ENCODE assay signal across 9 cellular contexts in the genomic region with DNA sequence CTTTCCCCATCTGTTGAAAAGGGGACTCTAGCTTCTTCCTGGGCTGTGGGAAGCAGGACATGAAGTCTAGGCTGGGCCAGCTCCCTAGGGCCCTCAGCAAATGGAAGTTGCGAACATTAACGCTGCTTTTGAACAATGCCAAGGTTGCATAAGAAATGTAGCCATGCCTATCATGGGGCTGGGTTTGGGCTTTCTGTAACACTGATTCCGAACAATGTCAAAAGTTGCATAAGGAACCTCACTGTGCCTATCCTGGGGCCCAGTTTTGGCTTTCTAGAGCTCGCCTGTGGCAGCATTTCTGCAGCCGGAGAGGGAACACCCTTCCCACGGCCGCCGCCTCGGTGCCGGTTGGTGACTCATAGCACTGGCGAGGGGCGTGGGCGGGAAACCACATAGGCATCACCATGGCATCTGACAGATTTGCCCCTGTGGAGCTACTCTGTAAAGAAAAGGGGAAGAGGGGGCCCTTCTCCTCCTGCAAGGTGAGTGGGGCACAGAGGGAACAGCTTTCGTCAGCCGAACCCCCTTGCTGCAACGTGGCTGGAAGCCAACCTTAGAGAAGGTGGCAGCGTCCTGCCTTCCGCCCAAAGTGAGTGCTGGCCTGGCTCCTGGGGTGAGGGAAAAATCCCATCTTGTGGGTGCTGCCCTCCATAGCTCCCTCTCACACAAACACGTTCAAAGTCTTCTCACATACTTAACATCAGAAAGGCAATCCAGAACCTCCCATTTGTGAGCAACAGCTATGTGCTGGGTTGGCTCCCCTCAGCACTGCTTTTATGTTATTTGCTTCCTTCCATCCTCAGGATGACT. TPM values are rescaled to one million over a fixed set of nuclear protein-coding genes. Genes with fewer than 3 reads are reported as not detected.
DNase-seq lines count a peak whose midpoint lies in the region; ATAC-seq and TF ChIP-seq lines count a peak whose summit lies in the region.
"Had no signal": no experiment of that assay in that cellular context is flagged by ENCODE, and none has a peak within 500 bp of the region (broad histone marks: within the 10 kb centered on the region; RNA-seq: fewer than 3 reads in every experiment).

No MANE protein-coding gene starts in this region.

- H3K4me3 Mint-ChIP-seq in activated naive CD8-positive, alpha-beta T cell treated with anti-CD3 and anti-CD28 coated beads, Interleukin-2, amount 10 ng/mL, durations not matched to agents 7 days and 5 days = peak overlapping the region; percentile 39
- no peak overlapping the region for H3K4me3 Mint-ChIP-seq in stimulated activated memory B cell treated with anti-CD40 and anti-IgM and Interleukin-4, amounts not matched to agents 10 μg/mL and 1 μg/mL and 100 μg/mL, for 72 hours
- H3K4me3 Mint-ChIP-seq in glutamatergic neuron (ENCODE audit: unreplicated experiment) = no peak overlapping the region
- H3K4me3 Mint-ChIP-seq: neural crest cell had no signal

- H3K27me3 Mint-ChIP-seq in activated naive CD8-positive, alpha-beta T cell treated with anti-CD3 and anti-CD28 coated beads, Interleukin-2, amount 10 ng/mL, durations not matched to agents 7 days and 5 days = peaks cover 2% of the 10 kb centered on the region
- peaks cover 22% of the 10 kb centered on the region for H3K27me3 Mint-ChIP-seq in stimulated activated memory B cell treated with anti-CD40 and anti-IgM and Interleukin-4, amounts not matched to agents 10 μg/mL and 1 μg/mL and 100 μg/mL, for 72 hours
- peaks cover 2% of the 10 kb centered on the region for H3K27me3 Mint-ChIP-seq in glutamatergic neuron (ENCODE audit: unreplicated experiment)

- H3K36me3 Mint-ChIP-seq in activated naive CD8-positive, alpha-beta T cell treated with anti-CD3 and anti-CD28 coated beads, Interleukin-2, amount 10 ng/mL, durations not matched to agents 7 days and 5 days = no peaks in the 10 kb centered on the region
- H3K36me3 Mint-ChIP-seq in stimulated activated memory B cell treated with anti-CD40 and anti-IgM and Interleukin-4, amounts not matched to agents 10 μg/mL and 1 μg/mL and 100 μg/mL, for 72 hours = no peaks in the 10 kb centered on the region
- H3K36me3 Mint-ChIP-seq in glutamatergic neuron (ENCODE audit: unreplicated experiment) = peaks cover 4% of the 10 kb centered on the region

- DNase-seq in T-helper 2 cell (peak; percentile 23 to 88 (median 62)), mesenteric fat pad (ENCODE audit: low spot score) (peak; percentile 88), GM13977 (ENCODE audit: low spot score) (no peak), glutamatergic neuron (no peak), D341Med (ENCODE audit: low spot score) (no peak)
- peak; percentile 57 for DNase-seq in activated naive CD8-positive, alpha-beta T cell treated with anti-CD3 and anti-CD28 coated beads, Interleukin-2, amount 10 ng/mL, durations not matched to agents 7 days and 5 days

- in situ Hi-C loops in GM13977 (cut with MboI; ENCODE audit: low pct_unique_long_range_greater_than_20kb, low sequenced_read_pairs, unreplicated experiment) = no loop called here

- peaks cover 20% of the 10 kb centered on the region for H3K4me1 Mint-ChIP-seq in activated naive CD8-positive, alpha-beta T cell treated with anti-CD3 and anti-CD28 coated beads, Interleukin-2, amount 10 ng/mL, durations not matched to agents 7 days and 5 days
- peaks cover 20% of the 10 kb centered on the region for H3K4me1 Mint-ChIP-seq in stimulated activated memory B cell treated with anti-CD40 and anti-IgM and Interleukin-4, amounts not matched to agents 10 μg/mL and 1 μg/mL and 100 μg/mL, for 72 hours
- peaks cover 45% of the 10 kb centered on the region for H3K4me1 Mint-ChIP-seq in glutamatergic neuron (ENCODE audit: low read depth, unreplicated experiment)

- H3K9me3 Mint-ChIP-seq in activated naive CD8-positive, alpha-beta T cell treated with anti-CD3 and anti-CD28 coated beads, Interleukin-2, amount 10 ng/mL, durations not matched to agents 7 days and 5 days = no peaks in the 10 kb centered on the region
- no peaks in the 10 kb centered on the region for H3K9me3 Mint-ChIP-seq in stimulated activated memory B cell treated with anti-CD40 and anti-IgM and Interleukin-4, amounts not matched to agents 10 μg/mL and 1 μg/mL and 100 μg/mL, for 72 hours
- peaks cover 2% of the 10 kb centered on the region for H3K9me3 Mint-ChIP-seq in glutamatergic neuron (ENCODE audit: unreplicated experiment)
- H3K9me3 Mint-ChIP-seq: neural crest cell had no signal

- ATAC-seq in HG02759 (IDR thresholded peaks at IDR 0.05; ENCODE audit: unreplicated experiment) = peak; percentile 74
- ATAC-seq in activated naive CD8-positive, alpha-beta T cell treated with anti-CD3 and anti-CD28 coated beads, Interleukin-2, amount 10 ng/mL, durations not matched to agents 7 days and 5 days (ENCODE audit: low read depth) = peak; percentile 51
- ATAC-seq in stimulated activated memory B cell treated with anti-CD40 and anti-IgM and Interleukin-4, amounts not matched to agents 10 μg/mL and 1 μg/mL and 100 μg/mL, for 72 hours = peak; percentile 89

- H3K27ac Mint-ChIP-seq in activated naive CD8-positive, alpha-beta T cell treated with anti-CD3 and anti-CD28 coated beads, Interleukin-2, amount 10 ng/mL, durations not matched to agents 7 days and 5 days = peak overlapping the region; percentile 60
- peak overlapping the region; percentile 47 for H3K27ac Mint-ChIP-seq in stimulated activated memory B cell treated with anti-CD40 and anti-IgM and Interleukin-4, amounts not matched to agents 10 μg/mL and 1 μg/mL and 100 μg/mL, for 72 hours
- H3K27ac Mint-ChIP-seq in glutamatergic neuron (ENCODE audit: unreplicated experiment) = no peak overlapping the region

- TF ChIP-seq CTCF in GM13977 (IDR thresholded peaks at IDR 0.05; ENCODE audit: extremely low read depth, insufficient read depth, missing control alignments) (no peak), glutamatergic neuron (IDR thresholded peaks at IDR 0.05; ENCODE audit: partially characterized antibody, unreplicated experiment) (no peak)

- POLR2A ChIA-PET in activated naive CD8-positive, alpha-beta T cell treated with anti-CD3 and anti-CD28 coated beads, Interleukin-2, amount 10 ng/mL, durations not matched to agents 7 days and 5 days (lab: Charles Lee) = no interaction called here

RNA-seq across cellular contexts. Expression of a gene that starts 46.6 kb away (rescaled TPM):
- not detected for total RNA-seq in activated naive CD8-positive, alpha-beta T cell treated with anti-CD3 and anti-CD28 coated beads, Interleukin-2, amount 10 ng/mL, durations not matched to agents 7 days and 5 days
- 0.16 TPM for total RNA-seq in mesenteric fat pad
- 31.2 TPM for total RNA-seq in glutamatergic neuron (ENCODE audit: unreplicated experiment)

Comparison
In these comparisons a context has a peak if more than half of its experiments do, and no peak if none do; other contexts are left out.
1. DNase-seq: peak in T-helper 2 cell (5 of 5), activated naive CD8-positive, alpha-beta T cell treated with anti-CD3 and anti-CD28 coated beads, Interleukin-2, amount 10 ng/mL, durations not matched to agents 7 days and 5 days (single experiment) and mesenteric fat pad (single experiment); none in GM13977 (single experiment), glutamatergic neuron (single experiment) and D341Med (single experiment).
2. RNA of a gene that starts 46.6 kb away (total RNA-seq): 31.2 TPM in glutamatergic neuron (single experiment); 0.16 TPM in mesenteric fat pad (single experiment) and not detected in activated naive CD8-positive, alpha-beta T cell treated with anti-CD3 and anti-CD28 coated beads, Interleukin-2, amount 10 ng/mL, durations not matched to agents 7 days and 5 days; every median in the first group is over 10 times any median in the second.
3. Peak in every context shown above with its lines, with median percentiles within 50 percentile points of each other: ATAC-seq.